8 cellular contexts compared by ENCODE assay signal in the genomic region with DNA sequence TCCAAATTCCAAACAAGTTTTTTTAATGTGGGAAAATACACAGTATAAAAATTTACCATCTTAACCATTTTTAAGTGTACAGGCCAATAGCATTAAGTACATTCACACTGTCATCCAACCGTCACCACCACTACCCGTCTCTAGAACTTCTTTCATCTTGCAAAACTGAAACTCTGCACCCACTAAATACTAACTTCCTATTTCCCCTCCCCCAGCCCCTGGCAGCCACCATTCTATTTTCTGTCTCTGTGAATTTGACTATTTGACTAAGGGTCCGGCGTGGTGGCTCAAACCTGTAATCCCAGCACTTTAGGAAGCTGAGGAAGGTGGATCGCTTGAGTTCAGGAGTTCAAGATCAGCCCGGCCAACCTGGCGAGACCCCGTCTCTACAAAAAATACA. TPM values are rescaled to one million over a fixed set of nuclear protein-coding genes. Genes with fewer than 3 reads are reported as not detected.
DNase-seq lines count a peak whose midpoint lies in the region; ATAC-seq and TF ChIP-seq lines count a peak whose summit lies in the region.

No MANE protein-coding gene starts in this region.

- no peaks in the 10 kb centered on the region for H3K27me3 ChIP-seq in gastrocnemius medialis

- H3K4me1 Mint-ChIP-seq in activated CD8-positive, alpha-beta T cell treated with anti-CD3 and anti-CD28 coated beads, Interleukin-2, amount 10 ng/mL, durations not matched to agents 7 days and 5 days (ENCODE audit: low read depth): peaks cover 51% of the 10 kb centered on the region
- H3K4me1 Mint-ChIP-seq in osteocyte (ENCODE audit: unreplicated experiment): peaks cover 30% of the 10 kb centered on the region

- H3K4me3 Mint-ChIP-seq in activated CD8-positive, alpha-beta T cell treated with anti-CD3 and anti-CD28 coated beads, Interleukin-2, amount 10 ng/mL, durations not matched to agents 7 days and 5 days: peak overlapping the region; percentile 63
- H3K4me3 Mint-ChIP-seq in osteocyte (ENCODE audit: unreplicated experiment): no peak overlapping the region

- ATAC-seq in GM18867 (IDR thresholded peaks at IDR 0.05; ENCODE audit: unreplicated experiment) (peak; percentile 77), HG03460 (IDR thresholded peaks at IDR 0.05; ENCODE audit: unreplicated experiment) (peak; percentile 76), gastrocnemius medialis (no peak)
- peak; percentile 95 for ATAC-seq in activated CD8-positive, alpha-beta T cell treated with anti-CD3 and anti-CD28 coated beads, Interleukin-2, amount 10 ng/mL, durations not matched to agents 7 days and 5 days

- peaks cover 21% of the 10 kb centered on the region for H3K36me3 Mint-ChIP-seq in activated CD8-positive, alpha-beta T cell treated with anti-CD3 and anti-CD28 coated beads, Interleukin-2, amount 10 ng/mL, durations not matched to agents 7 days and 5 days (ENCODE audit: low read depth)
- H3K36me3 Mint-ChIP-seq in osteocyte (ENCODE audit: unreplicated experiment): no peaks in the 10 kb centered on the region

- peaks cover 13 to 15% of the 10 kb centered on the region in 2 donors for H3K4me1 ChIP-seq in gastrocnemius medialis

- no peaks in the 10 kb centered on the region for H3K36me3 ChIP-seq in gastrocnemius medialis

- TF ChIP-seq CTCF in osteocyte (IDR thresholded peaks at IDR 0.05) (no peak), gastrocnemius medialis (IDR thresholded peaks at IDR 0.05 in 4 of 5, conservative IDR thresholded peaks at IDR 0.05 in 1 of 5) (no peak)

- intact Hi-C loops in gastrocnemius medialis (cut with DNase I; ENCODE audit: low total_unique reads): no loop called here

- H3K9me3 ChIP-seq in gastrocnemius medialis: no peaks in the 10 kb centered on the region

- POLR2A ChIA-PET in activated CD8-positive, alpha-beta T cell treated with anti-CD3 and anti-CD28 coated beads, Interleukin-2, amount 10 ng/mL, durations not matched to agents 7 days and 5 days (lab: Charles Lee): interaction anchor here (1.3 to 1.5 kb wide), 2 partner anchors 12 to 15 kb away, joined by 3 to 4 read pairs; no protein-coding TSS in a partner anchor

- no peak for TF ChIP-seq POLR2A in gastrocnemius medialis (IDR thresholded peaks at IDR 0.05)

- no peaks in the 10 kb centered on the region for H3K9me3 Mint-ChIP-seq in activated CD8-positive, alpha-beta T cell treated with anti-CD3 and anti-CD28 coated beads, Interleukin-2, amount 10 ng/mL, durations not matched to agents 7 days and 5 days (ENCODE audit: insufficient read depth)
- no peaks in the 10 kb centered on the region for H3K9me3 Mint-ChIP-seq in osteocyte (ENCODE audit: unreplicated experiment)

- DNase-seq in activated CD8-positive, alpha-beta T cell treated with anti-CD3 and anti-CD28 coated beads, Interleukin-2, amount 10 ng/mL, durations not matched to agents 7 days and 5 days: peak; percentile 82
- peak in 3 of 4 experiments; percentile 16 to 40 (median 16) for DNase-seq in stimulated activated CD4-positive, alpha-beta T cell treated with anti-CD3 and anti-CD28 coated beads, Interleukin-1b, Interleukin-23, amount 100 ng/mL, for 24 hours (ENCODE audit: low read depth in 4 of 4, low spot score in 1 of 4)
- DNase-seq in NCI-H1105 (lab: John Stamatoyannopoulos, UW) (no peak), osteocyte (ENCODE audit: extremely low spot score, unreplicated experiment) (no peak), gastrocnemius medialis (no peak), caudate nucleus (lab: John Stamatoyannopoulos, UW) (no peak)

- CTCF ChIA-PET in activated CD8-positive, alpha-beta T cell treated with anti-CD3 and anti-CD28 coated beads, Interleukin-2, amount 10 ng/mL, durations not matched to agents 7 days and 5 days (lab: Charles Lee): interaction anchor here (3.6 to 5.6 kb wide), 3 partner anchors 12 to 78 kb away, joined by 23 to 264 read pairs (median 29); no protein-coding TSS in a partner anchor

- no peak overlapping the region for H3K4me3 ChIP-seq in gastrocnemius medialis

- H3K27ac Mint-ChIP-seq in activated CD8-positive, alpha-beta T cell treated with anti-CD3 and anti-CD28 coated beads, Interleukin-2, amount 10 ng/mL, durations not matched to agents 7 days and 5 days: peak overlapping the region; percentile 85
- H3K27ac Mint-ChIP-seq in osteocyte (ENCODE audit: unreplicated experiment): no peak overlapping the region

- no peaks in the 10 kb centered on the region for H3K27me3 Mint-ChIP-seq in activated CD8-positive, alpha-beta T cell treated with anti-CD3 and anti-CD28 coated beads, Interleukin-2, amount 10 ng/mL, durations not matched to agents 7 days and 5 days (ENCODE audit: low read depth)
- no peaks in the 10 kb centered on the region for H3K27me3 Mint-ChIP-seq in osteocyte (ENCODE audit: unreplicated experiment)

- H3K27ac ChIP-seq in gastrocnemius medialis: no peak overlapping the region
- H3K27ac ChIP-seq in caudate nucleus (ENCODE audit: low read depth, low read length): no peak overlapping the region

- in situ Hi-C loops in gastrocnemius medialis (cut with MboI; ENCODE audit: low sequenced_read_pairs in 4 of 4): loop anchor here in 3 of 4 donors (5.0 to 10.0 kb wide), 2 partner anchors 77 to 80 kb away; no protein-coding TSS in a partner anchor

RNA-seq across cellular contexts. Expression of gene CLSTN1, which starts 36.1 kb away (rescaled TPM):
- total RNA-seq in activated CD8-positive, alpha-beta T cell treated with anti-CD3 and anti-CD28 coated beads, Interleukin-2, amount 10 ng/mL, durations not matched to agents 7 days and 5 days: 10 to 100 TPM; 91.1 to 96.8 TPM
- 179 and 187 TPM in 2 replicates for total RNA-seq in osteocyte
- 10 to 100 TPM in 3 of 4 donors, 1 to 10 TPM in 1; 8.5 to 25.7 (median 22.0) TPM for total RNA-seq in gastrocnemius medialis

Comparison
In these comparisons a context has a peak if more than half of its experiments do, and no peak if none do; other contexts are left out.
1. ATAC-seq: peak in GM18867 (single experiment), HG03460 (single experiment) and activated CD8-positive, alpha-beta T cell treated with anti-CD3 and anti-CD28 coated beads, Interleukin-2, amount 10 ng/mL, durations not matched to agents 7 days and 5 days (single experiment); none in gastrocnemius medialis (0 of 2).
2. DNase-seq: peak in activated CD8-positive, alpha-beta T cell treated with anti-CD3 and anti-CD28 coated beads, Interleukin-2, amount 10 ng/mL, durations not matched to agents 7 days and 5 days (single experiment) and stimulated activated CD4-positive, alpha-beta T cell treated with anti-CD3 and anti-CD28 coated beads, Interleukin-1b, Interleukin-23, amount 100 ng/mL, for 24 hours (3 of 4); none in NCI-H1105 (single experiment), osteocyte (single experiment), gastrocnemius medialis (0 of 2) and caudate nucleus (0 of 61).